1 cellular context compared by ENCODE assay signal in genomic region chr12:132268674-132269073, GRCh38.
TF ChIP-seq lines count a peak whose summit lies in the region.

No MANE protein-coding gene starts in this region.

TF ChIP-seq in K562, 482 proteins besides CTCF, POLR2A, EP300 and RAD21 (continued from another document and continues in another):
- TF ChIP-seq MAFG (tag; conservative IDR thresholded peaks at IDR 0.05) (no peak), ZBTB12 (CRISPR knock-in tag; IDR thresholded peaks at IDR 0.05) (peak; percentile 84), KAT2B (IDR thresholded peaks at IDR 0.05; ENCODE audit: low read depth, low read length) (no peak), ZFX (CRISPR knock-in tag; IDR thresholded peaks at IDR 0.05) (peak; percentile 21; the same call in 1 of the 2 replicates), SAFB2 (IDR thresholded peaks at IDR 0.05; ENCODE audit: borderline replicate concordance, low read depth, low read length, severe bottlenecking) (no peak), MAX (CRISPR knock-in tag; IDR thresholded peaks at IDR 0.05) (peak; percentile 88), BHLHE40 (IDR thresholded peaks at IDR 0.05; ENCODE audit: low read length) (peak; percentile 87), ZBTB9 (CRISPR knock-in tag; IDR thresholded peaks at IDR 0.05) (no peak), FOSL1 (tag; conservative IDR thresholded peaks at IDR 0.05) (no peak), SP1 (CRISPR knock-in tag; IDR thresholded peaks at IDR 0.05) (peak; percentile 71), CTCFL (IDR thresholded peaks at IDR 0.05; ENCODE audit: borderline replicate concordance, insufficient read depth, low read depth, low read length, poor library complexity, severe bottlenecking) (peak; percentile 98), ZC3H4 (CRISPR knock-in tag; IDR thresholded peaks at IDR 0.05; ENCODE audit: borderline replicate concordance) (no peak), CLOCK (CRISPR knock-in tag; IDR thresholded peaks at IDR 0.05; ENCODE audit: borderline replicate concordance) (no peak), NONO (IDR thresholded peaks at IDR 0.05; ENCODE audit: low read depth in 2 of 2, low read length in 1 of 2) (no peak), POLR2G (IDR thresholded peaks at IDR 0.05; ENCODE audit: low read depth, low read length) (0 out of 2 replicates have a peak, but pooled peaks have one; percentile 36), STAG1 (CRISPR knock-in tag; IDR thresholded peaks at IDR 0.05; ENCODE audit: borderline replicate concordance) (no peak), ZNF133 (CRISPR knock-in tag; IDR thresholded peaks at IDR 0.05) (no peak), KDM1A (IDR thresholded peaks at IDR 0.05) (no peak), BACH1 (tag; IDR thresholded peaks at IDR 0.05) (no peak), SNIP1 (IDR thresholded peaks at IDR 0.05; ENCODE audit: low read depth) (no peak), NFE2 (IDR thresholded peaks at IDR 0.05; ENCODE audit: low read depth) (no peak), ZNF76 (CRISPR knock-in tag; IDR thresholded peaks at IDR 0.05; ENCODE audit: borderline replicate concordance) (no peak), ZBTB49 (CRISPR knock-in tag; IDR thresholded peaks at IDR 0.05; ENCODE audit: borderline replicate concordance) (no peak), DDX20 (tag; IDR thresholded peaks at IDR 0.05; ENCODE audit: low read depth) (no peak), FOXO4 (CRISPR knock-in tag; IDR thresholded peaks at IDR 0.05) (no peak), MBD1 (CRISPR knock-in tag; IDR thresholded peaks at IDR 0.05) (no peak), XRCC3 (IDR thresholded peaks at IDR 0.05) (no peak), NR3C1 (CRISPR knock-in tag; IDR thresholded peaks at IDR 0.05) (no peak), RBM25 (IDR thresholded peaks at IDR 0.05; ENCODE audit: low read depth, low read length, severe bottlenecking) (no peak), ZBTB8A (IDR thresholded peaks at IDR 0.05; ENCODE audit: partially characterized antibody) (no peak), MTA1 (IDR thresholded peaks at IDR 0.05; ENCODE audit: borderline replicate concordance) (peak; percentile 95), NR2C1 (IDR thresholded peaks at IDR 0.05) (peak; percentile 52; the same call in 1 of the 2 replicates), NR2C1 (tag; IDR thresholded peaks at IDR 0.05) (no peak), ZBTB33 (CRISPR knock-in tag; IDR thresholded peaks at IDR 0.05) (peak; percentile 40; the same call in 1 of the 2 replicates), TCF15 (CRISPR knock-in tag; IDR thresholded peaks at IDR 0.05) (no peak), ZNF707 (CRISPR knock-in tag; conservative IDR thresholded peaks at IDR 0.05) (no peak), EP400 (IDR thresholded peaks at IDR 0.05) (peak; percentile 85), ZNF384 (IDR thresholded peaks at IDR 0.05; ENCODE audit: low read depth, low read length) (no peak), ZNF592 (IDR thresholded peaks at IDR 0.05) (no peak), SP2 (IDR thresholded peaks at IDR 0.05; ENCODE audit: extremely low read depth, low read depth, low read length, poor library complexity, severe bottlenecking) (no peak), HNRNPUL1 (IDR thresholded peaks at IDR 0.05; ENCODE audit: low read length) (no peak), TRIM28 (IDR thresholded peaks at IDR 0.05) (no peak), ATF1 (CRISPR knock-in tag; IDR thresholded peaks at IDR 0.05) (peak; percentile 78), ATF1 (tag; IDR thresholded peaks at IDR 0.05) (peak; percentile 94), TBL1XR1 (IDR thresholded peaks at IDR 0.05; ENCODE audit: low read length in 2 of 2) (peak in 1 of 2 experiments; percentile 27; a peak in 1 of 4 replicates), FOS (IDR thresholded peaks at IDR 0.05; ENCODE audit: extremely low read depth, insufficient read length) (no peak)
